Comparison of ENCODE assay signal across 9 cellular contexts in genomic region chr16:57899771-57900661, GRCh38.
DNase-seq lines count a peak whose midpoint lies in the region; ATAC-seq and TF ChIP-seq lines count a peak whose summit lies in the region.
"Had no signal": no experiment of that assay in that cellular context is flagged by ENCODE, and none has a peak within 500 bp of the region (broad histone marks: within the 10 kb centered on the region; RNA-seq: fewer than 3 reads in every experiment).

No MANE protein-coding gene starts in this region.

- no peaks in the 10 kb centered on the region for H3K9me3 Mint-ChIP-seq in activated naive CD4-positive, alpha-beta T cell treated with anti-CD3 and anti-CD28 coated beads, Interleukin-2, amount 10 ng/mL, durations not matched to agents 7 days and 5 days
- H3K9me3 Mint-ChIP-seq: dendritic cell treated with granulocyte-macrophage colony-stimulating factor and Interleukin-4, amounts not matched to agents 40 ng/mL and 50 ng/mL, for 4 days had no signal

- H3K27ac ChIP-seq in SK-N-MC (no peak overlapping the region), prostate gland (no peak overlapping the region), uterus (no peak overlapping the region)

- H3K4me1 Mint-ChIP-seq in activated naive CD4-positive, alpha-beta T cell treated with anti-CD3 and anti-CD28 coated beads, Interleukin-2, amount 10 ng/mL, durations not matched to agents 7 days and 5 days = peaks cover 4% of the 10 kb centered on the region

- whole genome bisulfite sequencing in prostate gland = 32% methylated on average over 12 of the region's 12 CpGs

- H3K4me3 Mint-ChIP-seq in activated naive CD4-positive, alpha-beta T cell treated with anti-CD3 and anti-CD28 coated beads, Interleukin-2, amount 10 ng/mL, durations not matched to agents 7 days and 5 days = no peak overlapping the region
- H3K4me3 Mint-ChIP-seq: dendritic cell treated with granulocyte-macrophage colony-stimulating factor and Interleukin-4, amounts not matched to agents 40 ng/mL and 50 ng/mL, for 4 days had no signal

- H3K27me3 Mint-ChIP-seq in activated naive CD4-positive, alpha-beta T cell treated with anti-CD3 and anti-CD28 coated beads, Interleukin-2, amount 10 ng/mL, durations not matched to agents 7 days and 5 days = peaks cover 37% of the 10 kb centered on the region

- peak; percentile 76 to 86 (median 84) for TF ChIP-seq CTCF in prostate gland (IDR thresholded peaks at IDR 0.05)
- peak; percentile 63 to 78 (median 70) for TF ChIP-seq CTCF in uterus (IDR thresholded peaks at IDR 0.05)

- H3K9me3 ChIP-seq in SK-N-MC (ENCODE audit: low read depth, low read length) (no peaks in the 10 kb centered on the region), prostate gland (no peaks in the 10 kb centered on the region), uterus (no peaks in the 10 kb centered on the region)

- TF ChIP-seq POLR2A in prostate gland (IDR thresholded peaks at IDR 0.05) (no peak), uterus (IDR thresholded peaks at IDR 0.05) (no peak)

- DNase-seq in ELR (ENCODE audit: low read depth) = peak; percentile 75
- DNase-seq in M059J (ENCODE audit: low read depth) = peak; percentile 68
- DNase-seq in SK-N-MC (ENCODE audit: low read depth, low spot score) = peak; percentile 28
- DNase-seq in activated naive CD4-positive, alpha-beta T cell treated with anti-CD3 and anti-CD28 coated beads, Interleukin-2, amount 10 ng/mL, durations not matched to agents 7 days and 5 days = peak; percentile 88
- peak; percentile 22 to 93 (median 83) for DNase-seq in head of caudate nucleus
- peak; percentile 66 for DNase-seq in prostate gland (ENCODE audit: low spot score)
- DNase-seq in uterus = peak; percentile 57 to 61

- H3K36me3 ChIP-seq in SK-N-MC (ENCODE audit: insufficient read depth, low read length) (no peaks in the 10 kb centered on the region), prostate gland (no peaks in the 10 kb centered on the region), uterus (no peaks in the 10 kb centered on the region)

- no peak for ATAC-seq in GM21423 (IDR thresholded peaks at IDR 0.05; ENCODE audit: unreplicated experiment)

- no peaks in the 10 kb centered on the region for H3K36me3 Mint-ChIP-seq in activated naive CD4-positive, alpha-beta T cell treated with anti-CD3 and anti-CD28 coated beads, Interleukin-2, amount 10 ng/mL, durations not matched to agents 7 days and 5 days

- H3K4me3 ChIP-seq in SK-N-MC (no peak overlapping the region), prostate gland (no peak overlapping the region), uterus (no peak overlapping the region)

- H3K27ac Mint-ChIP-seq in activated naive CD4-positive, alpha-beta T cell treated with anti-CD3 and anti-CD28 coated beads, Interleukin-2, amount 10 ng/mL, durations not matched to agents 7 days and 5 days = no peak overlapping the region

- H3K4me1 ChIP-seq in prostate gland (replicated peaks) (no peaks in the 10 kb centered on the region), uterus (no peaks in the 10 kb centered on the region)

- intact Hi-C loops in head of caudate nucleus (cut with DNase I) = loop anchor here (5.0 kb wide), 1 partner anchor 102 kb away; the partner anchor contains the start of genes USB1 and ZNF319
- intact Hi-C loops in prostate gland (cut with DNase I) = loop anchor here (2.0 to 10.0 kb wide), 2 partner anchors 101 to 225 kb away; partner anchors contain the start of genes CFAP20, USB1 and ZNF319
- intact Hi-C loops in uterus (cut with DNase I; ENCODE audit: low total_unique reads) = loop anchor here (5.0 kb wide), 1 partner anchor 102 kb away; the partner anchor contains the start of genes USB1 and ZNF319

- H3K27me3 ChIP-seq in prostate gland (replicated peaks; ENCODE audit: insufficient read depth) (peaks cover 2% of the 10 kb centered on the region), uterus (no peaks in the 10 kb centered on the region)

- H3K9ac ChIP-seq in SK-N-MC (ENCODE audit: insufficient read length) = no peak overlapping the region

- CTCF ChIA-PET in activated naive CD4-positive, alpha-beta T cell treated with anti-CD3 and anti-CD28 coated beads, Interleukin-2, amount 10 ng/mL, durations not matched to agents 7 days and 5 days (lab: Charles Lee) = interaction anchor here (0.9 to 3.3 kb wide), 7 partner anchors 11 to 407 kb away, joined by 3 to 26 read pairs (median 4); partner anchors contain the start of gene ZNF319

Comparison
In these comparisons a context has a peak if more than half of its experiments do, and no peak if none do; other contexts are left out.
1. DNase-seq: peak in every context shown above with its lines; median percentile 88 in activated naive CD4-positive, alpha-beta T cell treated with anti-CD3 and anti-CD28 coated beads, Interleukin-2, amount 10 ng/mL, durations not matched to agents 7 days and 5 days; 83 in head of caudate nucleus; 75 in ELR; 68 in M059J; 66 in prostate gland; 59 in uterus; 28 in SK-N-MC.